Comparison of ENCODE assay signal across 1 cellular context in the genomic region with DNA sequence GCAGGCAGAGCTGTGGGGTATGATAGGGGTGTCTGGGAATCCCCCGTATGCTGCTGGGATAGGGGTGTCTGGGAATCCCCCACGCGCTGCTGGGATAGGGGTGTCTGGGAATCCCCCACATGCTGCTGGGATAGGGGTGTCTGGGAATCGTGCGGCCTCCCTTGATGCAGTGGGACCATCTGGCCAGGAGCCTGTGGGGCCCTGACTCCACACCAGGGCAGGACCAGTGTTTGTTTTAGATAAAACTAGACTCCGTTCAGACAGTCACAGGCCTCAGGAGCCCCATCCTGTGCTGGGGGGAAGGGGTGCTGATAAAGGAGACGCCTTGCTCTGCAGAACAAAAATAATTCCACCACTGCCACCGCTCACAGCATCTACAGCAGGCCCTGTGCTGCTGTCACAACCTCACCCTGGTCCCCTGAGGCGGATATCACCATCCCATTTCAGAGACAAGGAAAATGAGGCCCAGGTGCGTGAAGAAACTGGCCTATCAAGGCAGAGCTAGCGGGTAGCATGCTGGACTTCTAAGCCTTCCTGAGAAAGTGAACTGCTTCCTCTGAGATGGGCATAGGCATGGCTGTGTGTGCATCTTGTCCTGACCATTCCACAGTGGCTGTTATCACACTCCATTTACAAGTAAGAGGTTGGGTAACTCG.
TF ChIP-seq lines count a peak whose summit lies in the region.

No MANE protein-coding gene starts in this region.

TF ChIP-seq in HepG2, 621 proteins besides CTCF, POLR2A, EP300 and RAD21 (continued from another document):
- TF ChIP-seq, protein P1, sequence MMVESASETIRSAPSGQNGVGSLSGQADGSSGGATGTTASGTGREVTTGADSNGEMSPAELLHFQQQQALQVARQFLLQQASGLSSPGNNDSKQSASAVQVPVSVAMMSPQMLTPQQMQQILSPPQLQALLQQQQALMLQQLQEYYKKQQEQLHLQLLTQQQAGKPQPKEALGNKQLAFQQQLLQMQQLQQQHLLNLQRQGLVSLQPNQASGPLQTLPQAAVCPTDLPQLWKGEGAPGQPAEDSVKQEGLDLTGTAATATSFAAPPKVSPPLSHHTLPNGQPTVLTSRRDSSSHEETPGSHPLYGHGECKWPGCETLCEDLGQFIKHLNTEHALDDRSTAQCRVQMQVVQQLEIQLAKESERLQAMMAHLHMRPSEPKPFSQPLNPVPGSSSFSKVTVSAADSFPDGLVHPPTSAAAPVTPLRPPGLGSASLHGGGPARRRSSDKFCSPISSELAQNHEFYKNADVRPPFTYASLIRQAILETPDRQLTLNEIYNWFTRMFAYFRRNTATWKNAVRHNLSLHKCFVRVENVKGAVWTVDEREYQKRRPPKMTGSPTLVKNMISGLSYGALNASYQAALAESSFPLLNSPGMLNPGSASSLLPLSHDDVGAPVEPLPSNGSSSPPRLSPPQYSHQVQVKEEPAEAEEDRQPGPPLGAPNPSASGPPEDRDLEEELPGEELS (CRISPR knock-in tag; IDR thresholded peaks at IDR 0.05), result peak; percentile 35; the same call in 1 of the 2 replicates
- TF ChIP-seq MAZ (IDR thresholded peaks at IDR 0.05; ENCODE audit: borderline replicate concordance, low read depth, low read length) (no peak), MAZ (CRISPR knock-in tag; IDR thresholded peaks at IDR 0.05; ENCODE audit: low read depth) (no peak), ZNF773 (CRISPR knock-in tag; IDR thresholded peaks at IDR 0.05; ENCODE audit: borderline replicate concordance) (no peak), NCOR1 (IDR thresholded peaks at IDR 0.05; ENCODE audit: borderline replicate concordance, low read length) (no peak), ARID2 (CRISPR knock-in tag; IDR thresholded peaks at IDR 0.05; ENCODE audit: borderline replicate concordance) (no peak), JUN (CRISPR knock-in tag; IDR thresholded peaks at IDR 0.05) (no peak), ZFX (CRISPR knock-in tag; IDR thresholded peaks at IDR 0.05; ENCODE audit: low read depth) (peak; percentile 45; the same call in 1 of the 2 replicates), KLF15 (CRISPR knock-in tag; IDR thresholded peaks at IDR 0.05; ENCODE audit: borderline replicate concordance) (no peak), ZNF563 (CRISPR knock-in tag; IDR thresholded peaks at IDR 0.05) (no peak), ZNF567 (CRISPR knock-in tag; IDR thresholded peaks at IDR 0.05; ENCODE audit: borderline replicate concordance) (no peak), KDM1A (CRISPR knock-in tag; IDR thresholded peaks at IDR 0.05) (no peak), ASH2L (IDR thresholded peaks at IDR 0.05; ENCODE audit: insufficient read length, low read depth, low read length) (no peak), RXRA (CRISPR knock-in tag; IDR thresholded peaks at IDR 0.05) (peak; percentile 15; the same call in 1 of the 2 replicates), RNF2 (conservative IDR thresholded peaks at IDR 0.05; ENCODE audit: low read depth) (no peak), SETDB1 (CRISPR knock-in tag; IDR thresholded peaks at IDR 0.05; ENCODE audit: borderline replicate concordance) (no peak), ZNF816 (CRISPR knock-in tag; IDR thresholded peaks at IDR 0.05; ENCODE audit: borderline replicate concordance) (no peak), SOX13 (IDR thresholded peaks at IDR 0.05) (no peak), SOX13 (CRISPR knock-in tag; conservative IDR thresholded peaks at IDR 0.05 in 1 of 2, IDR thresholded peaks at IDR 0.05 in 1 of 2) (peak in 1 of 2 experiments; percentile 50; a peak in 1 of 4 replicates), U2AF1 (optimal IDR thresholded peaks at IDR 0.05; ENCODE audit: low read depth, low read length) (no peak), SP1 (IDR thresholded peaks at IDR 0.05) (no peak), SP1 (CRISPR knock-in tag; IDR thresholded peaks at IDR 0.05) (no peak), CCDC6 (CRISPR knock-in tag; IDR thresholded peaks at IDR 0.05) (no peak), TCF7 (IDR thresholded peaks at IDR 0.05; ENCODE audit: low read depth) (0 out of 2 replicates have a peak, but pooled peaks have one; percentile 27), ZNF703 (CRISPR knock-in tag; IDR thresholded peaks at IDR 0.05; ENCODE audit: borderline replicate concordance) (no peak), ZNF296 (CRISPR knock-in tag; conservative IDR thresholded peaks at IDR 0.05) (no peak), ZNF589 (CRISPR knock-in tag; conservative IDR thresholded peaks at IDR 0.05) (no peak)
- TF ChIP-seq, protein P2, sequence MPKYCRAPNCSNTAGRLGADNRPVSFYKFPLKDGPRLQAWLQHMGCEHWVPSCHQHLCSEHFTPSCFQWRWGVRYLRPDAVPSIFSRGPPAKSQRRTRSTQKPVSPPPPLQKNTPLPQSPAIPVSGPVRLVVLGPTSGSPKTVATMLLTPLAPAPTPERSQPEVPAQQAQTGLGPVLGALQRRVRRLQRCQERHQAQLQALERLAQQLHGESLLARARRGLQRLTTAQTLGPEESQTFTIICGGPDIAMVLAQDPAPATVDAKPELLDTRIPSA (CRISPR knock-in tag; IDR thresholded peaks at IDR 0.05; ENCODE audit: borderline replicate concordance), result no peak
- TF ChIP-seq, protein P3, sequence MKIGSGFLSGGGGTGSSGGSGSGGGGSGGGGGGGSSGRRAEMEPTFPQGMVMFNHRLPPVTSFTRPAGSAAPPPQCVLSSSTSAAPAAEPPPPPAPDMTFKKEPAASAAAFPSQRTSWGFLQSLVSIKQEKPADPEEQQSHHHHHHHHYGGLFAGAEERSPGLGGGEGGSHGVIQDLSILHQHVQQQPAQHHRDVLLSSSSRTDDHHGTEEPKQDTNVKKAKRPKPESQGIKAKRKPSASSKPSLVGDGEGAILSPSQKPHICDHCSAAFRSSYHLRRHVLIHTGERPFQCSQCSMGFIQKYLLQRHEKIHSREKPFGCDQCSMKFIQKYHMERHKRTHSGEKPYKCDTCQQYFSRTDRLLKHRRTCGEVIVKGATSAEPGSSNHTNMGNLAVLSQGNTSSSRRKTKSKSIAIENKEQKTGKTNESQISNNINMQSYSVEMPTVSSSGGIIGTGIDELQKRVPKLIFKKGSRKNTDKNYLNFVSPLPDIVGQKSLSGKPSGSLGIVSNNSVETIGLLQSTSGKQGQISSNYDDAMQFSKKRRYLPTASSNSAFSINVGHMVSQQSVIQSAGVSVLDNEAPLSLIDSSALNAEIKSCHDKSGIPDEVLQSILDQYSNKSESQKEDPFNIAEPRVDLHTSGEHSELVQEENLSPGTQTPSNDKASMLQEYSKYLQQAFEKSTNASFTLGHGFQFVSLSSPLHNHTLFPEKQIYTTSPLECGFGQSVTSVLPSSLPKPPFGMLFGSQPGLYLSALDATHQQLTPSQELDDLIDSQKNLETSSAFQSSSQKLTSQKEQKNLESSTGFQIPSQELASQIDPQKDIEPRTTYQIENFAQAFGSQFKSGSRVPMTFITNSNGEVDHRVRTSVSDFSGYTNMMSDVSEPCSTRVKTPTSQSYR (CRISPR knock-in tag; IDR thresholded peaks at IDR 0.05; ENCODE audit: borderline replicate concordance), result peak; percentile 57; the same call in 1 of the 2 replicates
- TF ChIP-seq, protein P4, sequence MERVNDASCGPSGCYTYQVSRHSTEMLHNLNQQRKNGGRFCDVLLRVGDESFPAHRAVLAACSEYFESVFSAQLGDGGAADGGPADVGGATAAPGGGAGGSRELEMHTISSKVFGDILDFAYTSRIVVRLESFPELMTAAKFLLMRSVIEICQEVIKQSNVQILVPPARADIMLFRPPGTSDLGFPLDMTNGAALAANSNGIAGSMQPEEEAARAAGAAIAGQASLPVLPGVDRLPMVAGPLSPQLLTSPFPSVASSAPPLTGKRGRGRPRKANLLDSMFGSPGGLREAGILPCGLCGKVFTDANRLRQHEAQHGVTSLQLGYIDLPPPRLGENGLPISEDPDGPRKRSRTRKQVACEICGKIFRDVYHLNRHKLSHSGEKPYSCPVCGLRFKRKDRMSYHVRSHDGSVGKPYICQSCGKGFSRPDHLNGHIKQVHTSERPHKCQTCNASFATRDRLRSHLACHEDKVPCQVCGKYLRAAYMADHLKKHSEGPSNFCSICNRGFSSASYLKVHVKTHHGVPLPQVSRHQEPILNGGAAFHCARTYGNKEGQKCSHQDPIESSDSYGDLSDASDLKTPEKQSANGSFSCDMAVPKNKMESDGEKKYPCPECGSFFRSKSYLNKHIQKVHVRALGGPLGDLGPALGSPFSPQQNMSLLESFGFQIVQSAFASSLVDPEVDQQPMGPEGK (CRISPR knock-in tag; IDR thresholded peaks at IDR 0.05), result peak; percentile 67
- TF ChIP-seq, protein P5, sequence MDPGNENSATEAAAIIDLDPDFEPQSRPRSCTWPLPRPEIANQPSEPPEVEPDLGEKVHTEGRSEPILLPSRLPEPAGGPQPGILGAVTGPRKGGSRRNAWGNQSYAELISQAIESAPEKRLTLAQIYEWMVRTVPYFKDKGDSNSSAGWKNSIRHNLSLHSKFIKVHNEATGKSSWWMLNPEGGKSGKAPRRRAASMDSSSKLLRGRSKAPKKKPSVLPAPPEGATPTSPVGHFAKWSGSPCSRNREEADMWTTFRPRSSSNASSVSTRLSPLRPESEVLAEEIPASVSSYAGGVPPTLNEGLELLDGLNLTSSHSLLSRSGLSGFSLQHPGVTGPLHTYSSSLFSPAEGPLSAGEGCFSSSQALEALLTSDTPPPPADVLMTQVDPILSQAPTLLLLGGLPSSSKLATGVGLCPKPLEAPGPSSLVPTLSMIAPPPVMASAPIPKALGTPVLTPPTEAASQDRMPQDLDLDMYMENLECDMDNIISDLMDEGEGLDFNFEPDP (CRISPR knock-in tag; conservative IDR thresholded peaks at IDR 0.05), result no peak
- TF ChIP-seq, protein P6, sequence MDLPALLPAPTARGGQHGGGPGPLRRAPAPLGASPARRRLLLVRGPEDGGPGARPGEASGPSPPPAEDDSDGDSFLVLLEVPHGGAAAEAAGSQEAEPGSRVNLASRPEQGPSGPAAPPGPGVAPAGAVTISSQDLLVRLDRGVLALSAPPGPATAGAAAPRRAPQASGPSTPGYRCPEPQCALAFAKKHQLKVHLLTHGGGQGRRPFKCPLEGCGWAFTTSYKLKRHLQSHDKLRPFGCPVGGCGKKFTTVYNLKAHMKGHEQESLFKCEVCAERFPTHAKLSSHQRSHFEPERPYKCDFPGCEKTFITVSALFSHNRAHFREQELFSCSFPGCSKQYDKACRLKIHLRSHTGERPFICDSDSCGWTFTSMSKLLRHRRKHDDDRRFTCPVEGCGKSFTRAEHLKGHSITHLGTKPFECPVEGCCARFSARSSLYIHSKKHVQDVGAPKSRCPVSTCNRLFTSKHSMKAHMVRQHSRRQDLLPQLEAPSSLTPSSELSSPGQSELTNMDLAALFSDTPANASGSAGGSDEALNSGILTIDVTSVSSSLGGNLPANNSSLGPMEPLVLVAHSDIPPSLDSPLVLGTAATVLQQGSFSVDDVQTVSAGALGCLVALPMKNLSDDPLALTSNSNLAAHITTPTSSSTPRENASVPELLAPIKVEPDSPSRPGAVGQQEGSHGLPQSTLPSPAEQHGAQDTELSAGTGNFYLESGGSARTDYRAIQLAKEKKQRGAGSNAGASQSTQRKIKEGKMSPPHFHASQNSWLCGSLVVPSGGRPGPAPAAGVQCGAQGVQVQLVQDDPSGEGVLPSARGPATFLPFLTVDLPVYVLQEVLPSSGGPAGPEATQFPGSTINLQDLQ (CRISPR knock-in tag; IDR thresholded peaks at IDR 0.05), result no peak
- TF ChIP-seq, protein P7, sequence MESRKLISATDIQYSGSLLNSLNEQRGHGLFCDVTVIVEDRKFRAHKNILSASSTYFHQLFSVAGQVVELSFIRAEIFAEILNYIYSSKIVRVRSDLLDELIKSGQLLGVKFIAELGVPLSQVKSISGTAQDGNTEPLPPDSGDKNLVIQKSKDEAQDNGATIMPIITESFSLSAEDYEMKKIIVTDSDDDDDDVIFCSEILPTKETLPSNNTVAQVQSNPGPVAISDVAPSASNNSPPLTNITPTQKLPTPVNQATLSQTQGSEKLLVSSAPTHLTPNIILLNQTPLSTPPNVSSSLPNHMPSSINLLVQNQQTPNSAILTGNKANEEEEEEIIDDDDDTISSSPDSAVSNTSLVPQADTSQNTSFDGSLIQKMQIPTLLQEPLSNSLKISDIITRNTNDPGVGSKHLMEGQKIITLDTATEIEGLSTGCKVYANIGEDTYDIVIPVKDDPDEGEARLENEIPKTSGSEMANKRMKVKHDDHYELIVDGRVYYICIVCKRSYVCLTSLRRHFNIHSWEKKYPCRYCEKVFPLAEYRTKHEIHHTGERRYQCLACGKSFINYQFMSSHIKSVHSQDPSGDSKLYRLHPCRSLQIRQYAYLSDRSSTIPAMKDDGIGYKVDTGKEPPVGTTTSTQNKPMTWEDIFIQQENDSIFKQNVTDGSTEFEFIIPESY (CRISPR knock-in tag; IDR thresholded peaks at IDR 0.05), result peak; percentile 66; the same call in 1 of the 2 replicates
